In the genomic region with DNA sequence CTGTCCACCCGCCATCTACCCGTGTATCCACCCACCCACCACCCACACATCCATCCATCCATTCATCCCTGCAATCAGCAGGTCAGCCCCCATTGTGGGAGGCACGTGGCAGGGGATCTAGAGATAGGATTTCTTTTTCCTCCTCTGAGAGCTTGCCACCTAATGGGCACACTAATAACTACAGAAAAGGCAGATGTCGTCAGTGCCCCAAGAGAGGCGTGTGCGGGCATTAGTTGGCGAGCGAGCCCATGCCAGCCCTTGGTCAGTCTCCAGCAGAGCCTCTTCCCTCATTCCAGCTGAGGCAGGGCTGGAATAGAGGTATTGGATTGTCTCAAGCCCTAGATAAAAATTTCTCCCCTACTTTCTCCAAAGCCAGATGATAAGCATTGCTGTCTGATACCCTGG, we compare ENCODE assay signal across 1 cellular context.
A peak's percentile ranks its signal among the peaks of the same experiment; 100 is the strongest.
TF ChIP-seq lines count a peak whose summit lies in the region.

No MANE protein-coding gene starts in this region.

TF ChIP-seq in GM12878, 131 proteins besides CTCF, POLR2A, EP300 and RAD21:
- TF ChIP-seq BHLHE40 (IDR thresholded peaks at IDR 0.05; ENCODE audit: borderline replicate concordance in 1 of 2, low read depth in 2 of 2, low read length in 1 of 2): peak in 1 of 2 experiments; percentile 44; a peak in 1 of 4 replicates
- no peak for TF ChIP-seq ETV6 (conservative IDR thresholded peaks at IDR 0.05 in 1 of 2, IDR thresholded peaks at IDR 0.05 in 1 of 2; ENCODE audit: borderline replicate concordance in 1 of 2, low read depth in 1 of 2)
TF ChIP-seq in GM12878: peak in this region for 1.
